In genomic region chr1:26598890-26599289, GRCh38 we compare ENCODE assay signal across 17 cellular contexts.
A peak's percentile ranks its signal among the peaks of the same experiment; 100 is the strongest.
DNase-seq lines count a peak whose midpoint lies in the region; ATAC-seq and TF ChIP-seq lines count a peak whose summit lies in the region.
"Had no signal": no experiment of that assay in that cellular context is flagged by ENCODE, and none has a peak within 500 bp of the region (broad histone marks: within the 10 kb centered on the region; RNA-seq: fewer than 3 reads in every experiment).

No MANE protein-coding gene starts in this region.

- peaks cover 0 to 7% (median 3%) of the 10 kb centered on the region in 4 donors for H3K4me1 ChIP-seq in stomach
- H3K4me1 ChIP-seq: body of pancreas had no signal

- H3K4me3 Mint-ChIP-seq in activated CD8-positive, alpha-beta T cell treated with anti-CD3 and anti-CD28 coated beads for 36 hours, result no peak overlapping the region
- H3K4me3 Mint-ChIP-seq in activated CD8-positive, alpha-beta T cell treated with anti-CD3 and anti-CD28 coated beads, Interleukin-2, amount 10 ng/mL, durations not matched to agents 7 days and 5 days, result no peak overlapping the region
- peak overlapping the region; percentile 6 for H3K4me3 Mint-ChIP-seq in dendritic cell treated with granulocyte-macrophage colony-stimulating factor and Interleukin-4, amounts not matched to agents 40 ng/mL and 50 ng/mL, for 4 days
- H3K4me3 Mint-ChIP-seq: CD4-positive, alpha-beta memory T cell; stimulated activated memory B cell treated with anti-CD40 and anti-IgM and Interleukin-4, amounts not matched to agents 10 μg/mL and 1 μg/mL and 100 μg/mL, for 72 hours had no signal

- CTCF ChIA-PET in activated CD8-positive, alpha-beta T cell treated with anti-CD3 and anti-CD28 coated beads for 36 hours (lab: Charles Lee), result interaction anchor here (0.6 to 9.6 kb wide), 21 partner anchors 11 to 290 kb away, joined by 3 to 204 read pairs (median 4); partner anchors contain the start of gene PIGV
- CTCF ChIA-PET in activated CD8-positive, alpha-beta T cell treated with anti-CD3 and anti-CD28 coated beads, Interleukin-2, amount 10 ng/mL, durations not matched to agents 7 days and 5 days (lab: Charles Lee), result interaction anchor here (0.9 to 14.6 kb wide), 19 partner anchors 11 to 291 kb away, joined by 3 to 334 read pairs (median 5); partner anchors contain the start of genes GPN2 and PIGV

- intact Hi-C loops in activated CD8-positive, alpha-beta T cell treated with anti-CD3 and anti-CD28 coated beads for 36 hours (cut with micrococcal nuclease), result no loop called here
- intact Hi-C loops in dendritic cell treated with granulocyte-macrophage colony-stimulating factor and Interleukin-4, amounts not matched to agents 40 ng/mL and 50 ng/mL, for 4 days (cut with micrococcal nuclease), result no loop called here
- intact Hi-C loops in stomach (cut with DNase I; ENCODE audit: low total_unique reads), result no loop called here

- H3K9me3 Mint-ChIP-seq in activated CD8-positive, alpha-beta T cell treated with anti-CD3 and anti-CD28 coated beads for 36 hours, result no peaks in the 10 kb centered on the region
- H3K9me3 Mint-ChIP-seq in activated CD8-positive, alpha-beta T cell treated with anti-CD3 and anti-CD28 coated beads, Interleukin-2, amount 10 ng/mL, durations not matched to agents 7 days and 5 days (ENCODE audit: insufficient read depth), result no peaks in the 10 kb centered on the region
- no peaks in the 10 kb centered on the region for H3K9me3 Mint-ChIP-seq in dendritic cell treated with granulocyte-macrophage colony-stimulating factor and Interleukin-4, amounts not matched to agents 40 ng/mL and 50 ng/mL, for 4 days
- H3K9me3 Mint-ChIP-seq: CD4-positive, alpha-beta memory T cell; stimulated activated memory B cell treated with anti-CD40 and anti-IgM and Interleukin-4, amounts not matched to agents 10 μg/mL and 1 μg/mL and 100 μg/mL, for 72 hours had no signal

- H3K27ac Mint-ChIP-seq in activated CD8-positive, alpha-beta T cell treated with anti-CD3 and anti-CD28 coated beads for 36 hours, result peak overlapping the region; percentile 20
- no peak overlapping the region for H3K27ac Mint-ChIP-seq in activated CD8-positive, alpha-beta T cell treated with anti-CD3 and anti-CD28 coated beads, Interleukin-2, amount 10 ng/mL, durations not matched to agents 7 days and 5 days
- peak overlapping the region; percentile 65 for H3K27ac Mint-ChIP-seq in dendritic cell treated with granulocyte-macrophage colony-stimulating factor and Interleukin-4, amounts not matched to agents 40 ng/mL and 50 ng/mL, for 4 days
- H3K27ac Mint-ChIP-seq: CD4-positive, alpha-beta memory T cell; stimulated activated memory B cell treated with anti-CD40 and anti-IgM and Interleukin-4, amounts not matched to agents 10 μg/mL and 1 μg/mL and 100 μg/mL, for 72 hours had no signal

- H3K36me3 ChIP-seq in stomach, result no peaks in the 10 kb centered on the region
- H3K36me3 ChIP-seq: ovary, transverse colon had no signal

- no peaks in the 10 kb centered on the region for H3K27me3 Mint-ChIP-seq in activated CD8-positive, alpha-beta T cell treated with anti-CD3 and anti-CD28 coated beads for 36 hours
- H3K27me3 Mint-ChIP-seq in activated CD8-positive, alpha-beta T cell treated with anti-CD3 and anti-CD28 coated beads, Interleukin-2, amount 10 ng/mL, durations not matched to agents 7 days and 5 days (ENCODE audit: low read depth), result peaks cover 10% of the 10 kb centered on the region
- no peaks in the 10 kb centered on the region for H3K27me3 Mint-ChIP-seq in dendritic cell treated with granulocyte-macrophage colony-stimulating factor and Interleukin-4, amounts not matched to agents 40 ng/mL and 50 ng/mL, for 4 days
- H3K27me3 Mint-ChIP-seq: CD4-positive, alpha-beta memory T cell; stimulated activated memory B cell treated with anti-CD40 and anti-IgM and Interleukin-4, amounts not matched to agents 10 μg/mL and 1 μg/mL and 100 μg/mL, for 72 hours had no signal

- H3K9me3 ChIP-seq in stomach, result no peaks in the 10 kb centered on the region
- H3K9me3 ChIP-seq: body of pancreas, ovary, transverse colon had no signal

- WGBS in stomach, 5 donors, result 29 to 50% (median 44%) methylated on average over 3 of the region's 3 CpGs

- no peak for TF ChIP-seq EP300 in stomach (IDR thresholded peaks at IDR 0.05)

- POLR2A ChIA-PET in activated CD8-positive, alpha-beta T cell treated with anti-CD3 and anti-CD28 coated beads for 36 hours (lab: Charles Lee), result interaction anchor here (0.5 to 2.1 kb wide), 10 partner anchors 95 to 269 kb away, joined by 3 to 6 read pairs (median 3); partner anchors contain the start of gene PIGV
- POLR2A ChIA-PET in activated CD8-positive, alpha-beta T cell treated with anti-CD3 and anti-CD28 coated beads, Interleukin-2, amount 10 ng/mL, durations not matched to agents 7 days and 5 days (lab: Charles Lee), result interaction anchor here (0.6 to 2.5 kb wide), 3 partner anchors 57 to 190 kb away, joined by 3 to 9 read pairs (median 4); no protein-coding TSS in a partner anchor

- H3K27me3 ChIP-seq in stomach, result no peaks in the 10 kb centered on the region
- H3K27me3 ChIP-seq: body of pancreas, ovary, transverse colon had no signal

- peaks cover 19% of the 10 kb centered on the region for H3K4me1 Mint-ChIP-seq in activated CD8-positive, alpha-beta T cell treated with anti-CD3 and anti-CD28 coated beads for 36 hours (ENCODE audit: low read depth)
- H3K4me1 Mint-ChIP-seq in activated CD8-positive, alpha-beta T cell treated with anti-CD3 and anti-CD28 coated beads, Interleukin-2, amount 10 ng/mL, durations not matched to agents 7 days and 5 days (ENCODE audit: low read depth), result peaks cover 24% of the 10 kb centered on the region
- H3K4me1 Mint-ChIP-seq in dendritic cell treated with granulocyte-macrophage colony-stimulating factor and Interleukin-4, amounts not matched to agents 40 ng/mL and 50 ng/mL, for 4 days (ENCODE audit: low read depth), result peaks cover 28% of the 10 kb centered on the region

- no peaks in the 10 kb centered on the region for H3K36me3 Mint-ChIP-seq in activated CD8-positive, alpha-beta T cell treated with anti-CD3 and anti-CD28 coated beads for 36 hours (ENCODE audit: low read depth)
- no peaks in the 10 kb centered on the region for H3K36me3 Mint-ChIP-seq in activated CD8-positive, alpha-beta T cell treated with anti-CD3 and anti-CD28 coated beads, Interleukin-2, amount 10 ng/mL, durations not matched to agents 7 days and 5 days (ENCODE audit: low read depth)
- no peaks in the 10 kb centered on the region for H3K36me3 Mint-ChIP-seq in dendritic cell treated with granulocyte-macrophage colony-stimulating factor and Interleukin-4, amounts not matched to agents 40 ng/mL and 50 ng/mL, for 4 days (ENCODE audit: low read depth)
- H3K36me3 Mint-ChIP-seq: CD4-positive, alpha-beta memory T cell; stimulated activated memory B cell treated with anti-CD40 and anti-IgM and Interleukin-4, amounts not matched to agents 10 μg/mL and 1 μg/mL and 100 μg/mL, for 72 hours had no signal

- H3K4me3 ChIP-seq in stomach, result no peak overlapping the region
- H3K4me3 ChIP-seq: body of pancreas, ovary, skin epidermis, transverse colon had no signal

- no peak overlapping the region for H3K27ac ChIP-seq in stomach
- H3K27ac ChIP-seq: body of pancreas, ovary, transverse colon had no signal

- ATAC-seq in activated CD8-positive, alpha-beta T cell treated with anti-CD3 and anti-CD28 coated beads for 36 hours, result no peak
- ATAC-seq in activated CD8-positive, alpha-beta T cell treated with anti-CD3 and anti-CD28 coated beads, Interleukin-2, amount 10 ng/mL, durations not matched to agents 7 days and 5 days, result no peak
- ATAC-seq: body of pancreas; Panc1; stimulated activated memory B cell treated with anti-CD40 and anti-IgM and Interleukin-4, amounts not matched to agents 10 μg/mL and 1 μg/mL and 100 μg/mL, for 72 hours had no signal

- no peak for TF ChIP-seq POLR2A in stomach (IDR thresholded peaks at IDR 0.05)

- no peak for DNase-seq in activated CD8-positive, alpha-beta T cell treated with anti-CD3 and anti-CD28 coated beads for 36 hours
- no peak for DNase-seq in activated CD8-positive, alpha-beta T cell treated with anti-CD3 and anti-CD28 coated beads, Interleukin-2, amount 10 ng/mL, durations not matched to agents 7 days and 5 days
- DNase-seq in NOMO-1 treated with dmso at 0.1 percent for 144 hours (lab: John Stamatoyannopoulos, UW; ENCODE audit: unreplicated experiment) (peak; percentile 10), renal cortical epithelial cell (ENCODE audit: low read depth) (peak; percentile 53), T-helper 1 cell (no peak), stomach (no peak)
- DNase-seq in activated effector memory CD4-positive, alpha-beta T cell treated with anti-CD3 and anti-CD28 coated beads, Interleukin-2, amount 50 U/mL, for 16 hours, result no peak
- DNase-seq: activated naive CD4-positive, alpha-beta T cell treated with Interleukin-2 at 50 U/mL for 16 hours; body of pancreas; CD4-positive, alpha-beta memory T cell; glutamatergic neuron; ovary; transverse colon had no signal

- no peak for TF ChIP-seq CTCF in activated CD8-positive, alpha-beta T cell treated with anti-CD3 and anti-CD28 coated beads for 36 hours (IDR thresholded peaks at IDR 0.05)
- no peak for TF ChIP-seq CTCF in stomach (IDR thresholded peaks at IDR 0.05)

Comparison
In these comparisons a context has a peak if more than half of its experiments do, and no peak if none do; other contexts are left out.
1. DNase-seq: peak in NOMO-1 treated with dmso at 0.1 percent for 144 hours (single experiment) and renal cortical epithelial cell (single experiment); none in activated CD8-positive, alpha-beta T cell treated with anti-CD3 and anti-CD28 coated beads for 36 hours (single experiment), activated CD8-positive, alpha-beta T cell treated with anti-CD3 and anti-CD28 coated beads, Interleukin-2, amount 10 ng/mL, durations not matched to agents 7 days and 5 days (single experiment), T-helper 1 cell (0 of 5), stomach (single experiment) and activated effector memory CD4-positive, alpha-beta T cell treated with anti-CD3 and anti-CD28 coated beads, Interleukin-2, amount 50 U/mL, for 16 hours (single experiment).